ENCODE assay signal across 19 cellular contexts in the genomic region with DNA sequence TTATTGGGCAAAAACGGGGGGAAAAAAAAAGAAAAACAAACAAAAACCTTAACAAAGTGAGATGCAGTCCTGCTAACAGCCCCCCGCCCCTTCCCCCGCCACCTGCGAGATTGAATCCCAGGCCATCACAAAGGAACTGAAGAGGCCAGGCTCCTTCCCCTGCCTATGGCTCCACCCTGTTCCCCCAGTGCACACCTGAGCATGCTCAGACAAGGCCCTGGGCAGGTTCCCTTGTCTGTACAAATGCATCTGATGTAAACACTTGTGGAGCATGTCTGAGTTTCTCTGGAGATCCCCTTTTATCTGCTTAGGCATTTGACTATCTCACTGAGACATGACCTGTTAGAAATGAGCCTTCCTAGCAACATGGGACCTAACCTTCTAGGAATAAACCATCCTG.
"Had no signal": no experiment of that assay in that cellular context is flagged by ENCODE, and none has a peak within 500 bp of the region (broad histone marks: within the 10 kb centered on the region; RNA-seq: fewer than 3 reads in every experiment).

No MANE protein-coding gene starts in this region.

- H3K27me3 ChIP-seq: gastrocnemius medialis, heart right ventricle had no signal

- H3K27me3 Mint-ChIP-seq: activated CD4-positive, alpha-beta T cell treated with anti-CD3 and anti-CD28 coated beads, Interleukin-2, amount 10 ng/mL, durations not matched to agents 24 days and 14 days had no signal

- H3K4me1 Mint-ChIP-seq: activated CD4-positive, alpha-beta T cell treated with anti-CD3 and anti-CD28 coated beads, Interleukin-2, amount 10 ng/mL, durations not matched to agents 24 days and 14 days; natural killer cell; stimulated activated effector memory CD8-positive, alpha-beta T cell treated with anti-CD3 and anti-CD28 coated beads, Interleukin-12 subunit alpha, Interleukin-12 subunit beta, amount 100 ng/mL, for 72 hours had no signal

- H3K4me3 ChIP-seq: gastrocnemius medialis, heart right ventricle had no signal

- H3K27ac Mint-ChIP-seq: activated CD4-positive, alpha-beta T cell treated with anti-CD3 and anti-CD28 coated beads, Interleukin-2, amount 10 ng/mL, durations not matched to agents 24 days and 14 days; activated CD8-positive, alpha-beta T cell treated with anti-CD3 and anti-CD28 coated beads, Interleukin-2, amount 10 ng/mL, durations not matched to agents 7 days and 5 days; activated naive CD4-positive, alpha-beta T cell treated with anti-CD3 and anti-CD28 coated beads, Interleukin-2, amount 50 U/mL, for 72 hours; natural killer cell; stimulated activated effector memory CD8-positive, alpha-beta T cell treated with anti-CD3 and anti-CD28 coated beads, Interleukin-12 subunit alpha, Interleukin-12 subunit beta, amount 100 ng/mL, for 72 hours; T-helper 2 cell treated with Interferon-gamma antibody and Interleukin-4, amounts not matched to agents 5 μg/mL and 100 μg/mL, for 36 hours had no signal

- H3K36me3 ChIP-seq: gastrocnemius medialis, heart right ventricle had no signal

- H3K4me3 Mint-ChIP-seq: activated CD4-positive, alpha-beta T cell treated with anti-CD3 and anti-CD28 coated beads, Interleukin-2, amount 10 ng/mL, durations not matched to agents 24 days and 14 days; activated CD8-positive, alpha-beta T cell treated with anti-CD3 and anti-CD28 coated beads, Interleukin-2, amount 10 ng/mL, durations not matched to agents 7 days and 5 days; natural killer cell; stimulated activated effector memory CD8-positive, alpha-beta T cell treated with anti-CD3 and anti-CD28 coated beads, Interleukin-12 subunit alpha, Interleukin-12 subunit beta, amount 100 ng/mL, for 72 hours; T-helper 2 cell treated with Interferon-gamma antibody and Interleukin-4, amounts not matched to agents 5 μg/mL and 100 μg/mL, for 36 hours had no signal

- H3K9me3 ChIP-seq: gastrocnemius medialis had no signal

- DNase-seq: activated CD4-positive, alpha-beta T cell treated with anti-CD3 and anti-CD28 coated beads, Interleukin-2, amount 10 ng/mL, durations not matched to agents 24 days and 14 days; activated CD4-positive, CD25-positive, alpha-beta regulatory T cell; activated CD8-positive, alpha-beta memory T cell treated with anti-CD3 and anti-CD28 coated beads, Interleukin-2, amount 50 U/mL, for 4 hours; activated CD8-positive, alpha-beta T cell treated with anti-CD3 and anti-CD28 coated beads, Interleukin-2, amount 10 ng/mL, durations not matched to agents 7 days and 5 days; activated effector memory CD4-positive, alpha-beta T cell treated with anti-CD3 and anti-CD28 coated beads, Interleukin-2, amount 50 U/mL, for 16 hours; activated T-cell treated with anti-CD3 and anti-CD28 coated beads, Interleukin-2, amount 50 U/mL, for 48 hours; central memory CD4-positive, alpha-beta T cell; effector CD8-positive, alpha-beta T cell; gastrocnemius medialis; heart right ventricle; kidney glomerular epithelial cell; mesenchymal stem cell; natural killer cell; nucleus accumbens; posterior cingulate gyrus; retina had no signal

- H3K36me3 Mint-ChIP-seq: natural killer cell; stimulated activated effector memory CD8-positive, alpha-beta T cell treated with anti-CD3 and anti-CD28 coated beads, Interleukin-12 subunit alpha, Interleukin-12 subunit beta, amount 100 ng/mL, for 72 hours had no signal

- H3K4me1 ChIP-seq: gastrocnemius medialis, heart right ventricle had no signal

- H3K27ac ChIP-seq: gastrocnemius medialis, heart right ventricle had no signal
